Comparison of ENCODE assay signal across 9 cellular contexts in the genomic region with DNA sequence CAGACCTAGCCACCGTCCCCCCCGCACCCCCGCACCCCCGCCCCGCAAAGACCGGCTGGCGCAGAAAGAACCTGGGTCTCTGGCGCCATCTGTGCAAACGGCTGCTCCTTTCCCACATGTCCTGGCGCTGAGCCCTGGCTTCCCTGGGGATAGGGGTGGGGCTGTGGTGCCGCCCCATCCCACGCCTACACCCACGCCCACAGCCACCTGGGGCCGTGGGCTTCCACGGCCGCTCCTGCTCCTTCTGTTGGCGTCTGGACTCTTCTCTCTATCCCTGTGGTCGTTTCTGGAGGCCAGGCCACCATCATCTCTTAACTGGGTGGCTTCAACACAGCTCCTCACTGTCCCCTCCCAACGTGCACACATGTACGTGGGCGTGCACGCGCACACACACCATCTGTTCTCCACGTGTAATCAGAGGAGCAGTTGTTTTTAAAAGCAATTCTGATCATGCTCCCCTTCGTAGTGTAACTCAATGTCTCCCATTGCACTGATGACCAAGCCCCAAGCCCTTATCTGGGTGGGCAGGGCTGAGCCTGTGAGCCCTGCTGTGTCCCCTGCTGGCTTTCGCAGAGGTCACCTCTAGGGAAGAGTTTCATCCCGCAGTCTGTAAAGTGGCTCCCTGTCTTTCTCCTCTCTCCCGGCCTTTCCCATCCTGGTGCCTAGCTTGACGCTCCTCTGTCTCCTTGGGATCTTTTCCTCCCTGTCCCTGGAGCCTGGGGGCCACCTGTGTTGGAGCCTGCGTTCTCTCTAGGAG. TPM values are rescaled to one million over a fixed set of nuclear protein-coding genes. Genes with fewer than 3 reads are reported as not detected.
A peak's percentile ranks its signal among the peaks of the same experiment; 100 is the strongest.
DNase-seq lines count a peak whose midpoint lies in the region; ATAC-seq, FAIRE-seq and TF ChIP-seq lines count a peak whose summit lies in the region.
"Had no signal": no experiment of that assay in that cellular context is flagged by ENCODE, and none has a peak within 500 bp of the region (broad histone marks: within the 10 kb centered on the region; RNA-seq: fewer than 3 reads in every experiment).

No MANE protein-coding gene starts in this region.

- no peak for ATAC-seq in HG03457 (IDR thresholded peaks at IDR 0.05; ENCODE audit: unreplicated experiment)

- H3K4me3 ChIP-seq in dorsolateral prefrontal cortex = peak overlapping the region in 26 of 59 donors; percentile 3 to 39 (median 23)
- H3K4me3 ChIP-seq: sigmoid colon had no signal

- H3K27me3 ChIP-seq in dorsolateral prefrontal cortex = no peaks in the 10 kb centered on the region

- DNase-seq in NCI-H2029 (lab: John Stamatoyannopoulos, UW) (peak; percentile 38), NCI-H2029 treated with DMSO at 0.1 percent for 48 hours (lab: John Stamatoyannopoulos, UW) (no peak), NCI-H69 (lab: John Stamatoyannopoulos, UW) (peak; percentile 93), dorsolateral prefrontal cortex (peak in 6 of 10 donors; percentile 43 to 73 (median 70)), posterior cingulate gyrus (peak in 8 of 10 donors; percentile 52 to 94 (median 67)), RCC 7860 (ENCODE audit: low spot score) (no peak), foreskin melanocyte (no peak)
- DNase-seq: sigmoid colon had no signal

- FAIRE-seq in RCC 7860 (lab: Jason Lieb, UNC) = no peak

- peak overlapping the region in 58 of 59 donors; percentile 40 to 100 (median 99) for H3K27ac ChIP-seq in dorsolateral prefrontal cortex
- H3K27ac ChIP-seq: sigmoid colon had no signal

- TF ChIP-seq CTCF in dorsolateral prefrontal cortex (IDR thresholded peaks at IDR 0.05 in 54 of 56, conservative IDR thresholded peaks at IDR 0.05 in 2 of 56; ENCODE audit: low read depth in 1 of 56, partially characterized antibody in 56 of 56) = peak in 20 of 56 donors; percentile 7 to 62 (median 26)

- intact Hi-C loops in dorsolateral prefrontal cortex (cut with DNase I) = loop anchor here (2.0 to 5.0 kb wide), 4 partner anchors 87 to 247 kb away; a partner anchor contains a TSS
- intact Hi-C loops in posterior cingulate gyrus (cut with DNase I) = loop anchor here (5.0 kb wide), 2 partner anchors 87 to 137 kb away; a partner anchor contains a TSS

RNA-seq across cellular contexts. Expression of a gene that starts 31.9 kb away (rescaled TPM):
- total RNA-seq in dorsolateral prefrontal cortex = 1 to 10 TPM in 119 of 120 experiments, under 1 TPM in 1; 0.95 to 5.1 (median 2.4) TPM

Comparison
In these comparisons a context has a peak if more than half of its experiments do, and no peak if none do; other contexts are left out.
1. DNase-seq: peak in NCI-H2029 (single experiment), NCI-H69 (single experiment), dorsolateral prefrontal cortex (6 of 10) and posterior cingulate gyrus (8 of 10); none in NCI-H2029 treated with DMSO at 0.1 percent for 48 hours (single experiment), RCC 7860 (single experiment) and foreskin melanocyte (single experiment).